13 cellular contexts compared by ENCODE assay signal in genomic region chr11:76785513-76785912, GRCh38. TPM values are rescaled to one million over a fixed set of nuclear protein-coding genes. Genes with fewer than 3 reads are reported as not detected.
DNase-seq lines count a peak whose midpoint lies in the region; ATAC-seq, FAIRE-seq and TF ChIP-seq lines count a peak whose summit lies in the region.
"Had no signal": no experiment of that assay in that cellular context is flagged by ENCODE, and none has a peak within 500 bp of the region (broad histone marks: within the 10 kb centered on the region; RNA-seq: fewer than 3 reads in every experiment).

No MANE protein-coding gene starts in this region.

- H3K27me3 ChIP-seq in SK-N-SH (ENCODE audit: insufficient read depth) (no peaks in the 10 kb centered on the region), thyroid gland (no peaks in the 10 kb centered on the region)

- H3K27ac ChIP-seq in SK-N-SH (ENCODE audit: low read depth in 2 of 2, low read length in 1 of 2) (peak overlapping the region in 1 of 2 experiments; percentile 28; a peak in 1 of 4 replicates), kidney (ENCODE audit: low read depth in 2 of 2, low read length in 2 of 2) (peak overlapping the region; percentile 51 to 53), thyroid gland (peak overlapping the region; percentile 11 to 98 (median 98))

- POLR2A ChIA-PET in SK-N-SH (lab: Yijun Ruan, JAX) = interaction anchor here (0.5 kb wide), 1 partner anchor 469 kb away, joined by 3 read pairs; no protein-coding TSS in a partner anchor

- TF ChIP-seq POLR2A in thyroid gland (IDR thresholded peaks at IDR 0.05) = no peak

- no peak for DNase-seq in SK-N-SH
- no peak for DNase-seq in astrocyte of the cerebellum (ENCODE audit: low read depth)
- no peak for DNase-seq in kidney
- no peak for DNase-seq in thyroid gland
- no peak for DNase-seq in NCI-H1436 (lab: John Stamatoyannopoulos, UW)
- no peak for DNase-seq in NCI-H2196 (lab: John Stamatoyannopoulos, UW; ENCODE audit: unreplicated experiment)
- DNase-seq: HCEC 1CT; stimulated activated naive CD8-positive, alpha-beta T cell treated with anti-CD3 and anti-CD28 coated beads, Interleukin-15, Interleukin-2, amounts not matched to agents 100 U/mL and 50 U/mL, for 24 hours; T-helper 17 cell had no signal

- H3K9ac ChIP-seq in SK-N-SH = no peak overlapping the region
- peak overlapping the region in 1 of 2 donors; percentile 97 for H3K9ac ChIP-seq in kidney (ENCODE audit: low read length in 2 of 2)

- H3F3A ChIP-seq in SK-N-SH (replicated peaks; ENCODE audit: insufficient read depth) = no peaks in the 10 kb centered on the region

- intact Hi-C loops in kidney (cut with DNase I) = no loop called here
- intact Hi-C loops in thyroid gland (cut with DNase I) = no loop called here

- TF ChIP-seq CTCF in SK-N-SH (IDR thresholded peaks at IDR 0.05) (no peak), astrocyte of the cerebellum (IDR thresholded peaks at IDR 0.05; ENCODE audit: low read depth, low read length, missing control alignments) (no peak), kidney (IDR thresholded peaks at IDR 0.05; ENCODE audit: borderline replicate concordance, extremely low read depth, insufficient read depth) (no peak), thyroid gland (IDR thresholded peaks at IDR 0.05) (no peak)

- H3K36me3 ChIP-seq in SK-N-SH (replicated peaks in 1 of 2; ENCODE audit: control insufficient read depth in 1 of 2, insufficient read depth in 2 of 2, low read length in 1 of 2) (no peaks in the 10 kb centered on the region), kidney (ENCODE audit: control insufficient read depth in 1 of 2, insufficient read depth in 2 of 2, low read length in 2 of 2) (peaks cover 0 to 2% of the 10 kb centered on the region in 2 donors), thyroid gland (no peaks in the 10 kb centered on the region)

- H3K4me1 ChIP-seq in SK-N-SH (ENCODE audit: control insufficient read depth in 1 of 2, insufficient read depth in 2 of 2, low read depth in 1 of 2, low read length in 1 of 2) (peaks cover 18 to 69% of the 10 kb centered on the region in 2 experiments; a peak in 3 of 4 replicates), kidney (ENCODE audit: control insufficient read depth in 1 of 2, insufficient read depth in 1 of 2, low read depth in 1 of 2, low read length in 2 of 2) (peaks cover 38 to 46% of the 10 kb centered on the region in 2 donors), thyroid gland (peaks cover 44 to 62% of the 10 kb centered on the region in 2 donors)

- no peak overlapping the region for H2AFZ ChIP-seq in SK-N-SH (ENCODE audit: low read depth)

- H4K20me1 ChIP-seq in SK-N-SH (ENCODE audit: insufficient read depth) = peaks cover 61% of the 10 kb centered on the region

- H3K9me3 ChIP-seq in SK-N-SH (no peaks in the 10 kb centered on the region), kidney (ENCODE audit: control insufficient read depth in 1 of 2, low read length in 2 of 2) (no peaks in the 10 kb centered on the region), thyroid gland (no peaks in the 10 kb centered on the region)

- in situ Hi-C loops in astrocyte of the cerebellum (cut with HindIII; ENCODE audit: low sequenced_read_pairs) = no loop called here

- H3K4me2 ChIP-seq in SK-N-SH = peak overlapping the region; percentile 74

- H3K9me2 ChIP-seq in SK-N-SH = no peaks in the 10 kb centered on the region

- TF ChIP-seq EP300 in SK-N-SH (IDR thresholded peaks at IDR 0.05; ENCODE audit: borderline replicate concordance in 1 of 2, low read depth in 1 of 2, low read length in 1 of 2) = no peak

- FAIRE-seq in kidney (lab: Jason Lieb, UNC) = no peak
- FAIRE-seq: A204.1, bronchial epithelial cell had no signal

- CTCF ChIA-PET in SK-N-SH (lab: Yijun Ruan, JAX) = interaction anchor here (2.3 to 5.2 kb wide), 2 partner anchors 13 to 29 kb away, joined by 7 to 38 read pairs; no protein-coding TSS in a partner anchor

- WGBS in SK-N-SH (ENCODE audit: low lambda C conversion rate) = 86% methylated on average over 6 of the region's 6 CpGs
- 72 to 77% methylated on average over 6 of the region's 6 CpGs for WGBS in thyroid gland, 2 donors

- TF ChIP-seq RAD21 in SK-N-SH (IDR thresholded peaks at IDR 0.05; ENCODE audit: low read length) = no peak

- ATAC-seq in SK-N-SH treated with all-trans-retinoic acid at 6 μM for 48 hours = no peak
- ATAC-seq in esophagus mucosa = no peak
- ATAC-seq: stimulated activated naive CD8-positive, alpha-beta T cell treated with anti-CD3 and anti-CD28 coated beads, Interleukin-15, Interleukin-2, amounts not matched to agents 100 U/mL and 50 U/mL, for 24 hours; T-helper 17 cell had no signal

- peaks cover 67% of the 10 kb centered on the region for H3K79me2 ChIP-seq in SK-N-SH (ENCODE audit: insufficient read depth)

- H3K4me3 ChIP-seq in SK-N-SH (ENCODE audit: low read depth in 2 of 2, low read length in 1 of 2) (no peak overlapping the region), astrocyte of the cerebellum (ENCODE audit: low read depth, low read length) (peak overlapping the region; percentile 72), kidney (ENCODE audit: low read length in 2 of 2) (peak overlapping the region; percentile 75 to 85), thyroid gland (replicated peaks in 1 of 3) (no peak overlapping the region)

TF ChIP-seq in SK-N-SH, 30 proteins besides CTCF, POLR2A, EP300 and RAD21 (continues in another document):
- TF ChIP-seq SMC3 (IDR thresholded peaks at IDR 0.05; ENCODE audit: low read depth, low read length) = no peak
- no peak for TF ChIP-seq GATA2 (CRISPR knock-in tag; IDR thresholded peaks at IDR 0.05)
- no peak for TF ChIP-seq FOXJ3 (CRISPR knock-in tag; IDR thresholded peaks at IDR 0.05)
- TF ChIP-seq TEAD4 (IDR thresholded peaks at IDR 0.05; ENCODE audit: borderline replicate concordance, insufficient read depth) = no peak
- TF ChIP-seq, protein P1, sequence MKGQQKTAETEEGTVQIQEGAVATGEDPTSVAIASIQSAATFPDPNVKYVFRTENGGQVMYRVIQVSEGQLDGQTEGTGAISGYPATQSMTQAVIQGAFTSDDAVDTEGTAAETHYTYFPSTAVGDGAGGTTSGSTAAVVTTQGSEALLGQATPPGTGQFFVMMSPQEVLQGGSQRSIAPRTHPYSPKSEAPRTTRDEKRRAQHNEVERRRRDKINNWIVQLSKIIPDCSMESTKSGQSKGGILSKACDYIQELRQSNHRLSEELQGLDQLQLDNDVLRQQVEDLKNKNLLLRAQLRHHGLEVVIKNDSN (IDR thresholded peaks at IDR 0.05; ENCODE audit: borderline replicate concordance, low read depth) = no peak

TF ChIP-seq in SK-N-SH treated with all-trans-retinoic acid at 6 μM for 48 hours, 23 proteins besides CTCF, POLR2A, EP300 and RAD21 (continues in another document):
- TF ChIP-seq ISL1 (CRISPR knock-in tag; IDR thresholded peaks at IDR 0.05) (no peak), SNAI2 (CRISPR knock-in tag; IDR thresholded peaks at IDR 0.05) (no peak), TSHZ2 (CRISPR knock-in tag; IDR thresholded peaks at IDR 0.05) (no peak), ZNF8 (CRISPR knock-in tag; IDR thresholded peaks at IDR 0.05) (no peak), GLIS3 (CRISPR knock-in tag; IDR thresholded peaks at IDR 0.05) (no peak), RARB (CRISPR knock-in tag; IDR thresholded peaks at IDR 0.05) (no peak), OSR1 (CRISPR knock-in tag; IDR thresholded peaks at IDR 0.05) (no peak), ZC3H10 (CRISPR knock-in tag; IDR thresholded peaks at IDR 0.05) (no peak), ARNTL (CRISPR knock-in tag; IDR thresholded peaks at IDR 0.05; ENCODE audit: borderline replicate concordance, low read depth) (no peak), ZNF70 (CRISPR knock-in tag; IDR thresholded peaks at IDR 0.05) (no peak), PPARA (CRISPR knock-in tag; IDR thresholded peaks at IDR 0.05; ENCODE audit: borderline replicate concordance) (no peak), BACH2 (CRISPR knock-in tag; IDR thresholded peaks at IDR 0.05; ENCODE audit: borderline replicate concordance) (no peak)

RNA-seq across cellular contexts. Expression of gene TSKU, which starts 2.4 kb away (rescaled TPM):
- 18.3 and 20.7 TPM in 2 replicates for polyA plus RNA-seq in SK-N-SH (2012; rRNA removed)
- polyA plus RNA-seq in SK-N-SH (2012; cell fraction: cytosol; rRNA removed) = 8.1 and 14.3 TPM in 2 replicates
- 8.7 TPM in 2 replicates for polyA plus RNA-seq in SK-N-SH (2012; cell fraction: nucleus; rRNA removed)
- total RNA-seq in kidney = 27.3 TPM
- 41.0 TPM for polyA plus RNA-seq in kidney (ENCODE audit: insufficient read depth, low read depth, low replicate concordance)
- total RNA-seq in thyroid gland = 100 to 1,000 TPM in 2 of 4 donors, 10 to 100 TPM in 2; 95.6 to 152 (median 99.2) TPM
- total RNA-seq in esophagus mucosa = 50.7 TPM
- total RNA-seq: T-helper 17 cell had no signal

Comparison
In these comparisons a context has a peak if more than half of its experiments do, and no peak if none do; other contexts are left out.
1. H3K4me3 ChIP-seq: peak in astrocyte of the cerebellum (single experiment) and kidney (2 of 2); none in SK-N-SH (0 of 2) and thyroid gland (0 of 3).